Comparison of ENCODE assay signal across 14 cellular contexts in the genomic region with DNA sequence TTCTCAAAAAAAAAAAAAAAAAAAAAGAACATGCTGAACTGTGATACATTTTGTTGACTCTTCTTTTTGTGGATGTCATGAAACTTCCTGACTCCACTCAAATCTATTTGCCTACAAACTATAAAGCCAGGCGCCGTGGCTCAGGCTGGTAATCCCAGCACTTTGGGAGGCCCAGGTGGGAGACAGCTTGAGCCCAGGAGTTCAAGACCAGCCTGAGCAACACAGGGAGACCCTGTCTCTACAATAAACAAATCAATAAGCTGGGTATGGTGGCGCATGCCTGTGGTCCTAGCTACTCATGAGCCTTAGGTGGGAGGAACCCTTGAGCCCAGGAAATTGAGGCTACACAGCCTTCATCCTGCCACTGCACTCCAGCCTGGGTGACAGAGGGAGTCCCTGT. TPM values are rescaled to one million over a fixed set of nuclear protein-coding genes. Genes with fewer than 3 reads are reported as not detected.
DNase-seq lines count a peak whose midpoint lies in the region; ATAC-seq and TF ChIP-seq lines count a peak whose summit lies in the region.
"Had no signal": no experiment of that assay in that cellular context is flagged by ENCODE, and none has a peak within 500 bp of the region (broad histone marks: within the 10 kb centered on the region; RNA-seq: fewer than 3 reads in every experiment).

No MANE protein-coding gene starts in this region.

- no peaks in the 10 kb centered on the region for H3K27me3 ChIP-seq in HAP-1 (ENCODE audit: low read depth)
- H3K27me3 ChIP-seq: cardiac muscle cell had no signal

- no peaks in the 10 kb centered on the region for H3K27me3 Mint-ChIP-seq in activated naive CD4-positive, alpha-beta T cell treated with anti-CD3 and anti-CD28 coated beads for 36 hours (ENCODE audit: low read depth)
- H3K27me3 Mint-ChIP-seq in T-helper 17 cell (no peaks in the 10 kb centered on the region), progenitor cell of endocrine pancreas (no peaks in the 10 kb centered on the region)

- peak overlapping the region; percentile 61 for H3K27ac Mint-ChIP-seq in activated naive CD4-positive, alpha-beta T cell treated with anti-CD3 and anti-CD28 coated beads for 36 hours
- peak overlapping the region; percentile 91 for H3K27ac Mint-ChIP-seq in T-helper 17 cell
- peak overlapping the region; percentile 76 for H3K27ac Mint-ChIP-seq in progenitor cell of endocrine pancreas

- H3K9me3 ChIP-seq in T-helper 17 cell (ENCODE audit: control insufficient read depth, low read length, poor library complexity, severe bottlenecking): no peaks in the 10 kb centered on the region
- H3K9me3 ChIP-seq in HAP-1: no peaks in the 10 kb centered on the region

- ATAC-seq in T-helper 17 cell: no peak

- peaks cover 16% of the 10 kb centered on the region for H3K4me1 Mint-ChIP-seq in activated naive CD4-positive, alpha-beta T cell treated with anti-CD3 and anti-CD28 coated beads for 36 hours (ENCODE audit: low read depth)
- H3K4me1 Mint-ChIP-seq in T-helper 17 cell (peaks cover 13% of the 10 kb centered on the region), progenitor cell of endocrine pancreas (ENCODE audit: low read depth) (peaks cover 4% of the 10 kb centered on the region)

- H3K9me3 Mint-ChIP-seq in activated naive CD4-positive, alpha-beta T cell treated with anti-CD3 and anti-CD28 coated beads for 36 hours: no peaks in the 10 kb centered on the region
- no peaks in the 10 kb centered on the region for H3K9me3 Mint-ChIP-seq in progenitor cell of endocrine pancreas (ENCODE audit: low read depth)

- H3K4me1 ChIP-seq in HAP-1: peaks cover 14% of the 10 kb centered on the region

- intact Hi-C loops in activated naive CD4-positive, alpha-beta T cell treated with anti-CD3 and anti-CD28 coated beads for 36 hours (cut with micrococcal nuclease): loop anchor here (5.0 kb wide), 1 partner anchor 69 kb away; no protein-coding TSS in a partner anchor

- CTCF ChIA-PET in activated naive CD4-positive, alpha-beta T cell treated with anti-CD3 and anti-CD28 coated beads for 36 hours (lab: Charles Lee): interaction anchor here (1.0 to 14.5 kb wide), 4 partner anchors 8 to 175 kb away, joined by 3 to 195 read pairs (median 8); no protein-coding TSS in a partner anchor

- H3K36me3 Mint-ChIP-seq in activated naive CD4-positive, alpha-beta T cell treated with anti-CD3 and anti-CD28 coated beads for 36 hours (ENCODE audit: low read depth): peaks cover 6% of the 10 kb centered on the region
- no peaks in the 10 kb centered on the region for H3K36me3 Mint-ChIP-seq in T-helper 17 cell (ENCODE audit: low read depth)
- peaks cover 10% of the 10 kb centered on the region for H3K36me3 Mint-ChIP-seq in progenitor cell of endocrine pancreas (ENCODE audit: insufficient read depth)

- peaks cover 48% of the 10 kb centered on the region for H3K36me3 ChIP-seq in HAP-1 (replicated peaks)

- H3K4me3 ChIP-seq in HAP-1: no peak overlapping the region
- H3K4me3 ChIP-seq: cardiac muscle cell had no signal

- no peak for TF ChIP-seq CTCF in progenitor cell of endocrine pancreas (IDR thresholded peaks at IDR 0.05; ENCODE audit: unreplicated experiment)

- DNase-seq in activated naive CD4-positive, alpha-beta T cell treated with anti-CD3 and anti-CD28 coated beads for 36 hours: no peak
- no peak for DNase-seq in activated naive CD4-positive, alpha-beta T cell (lab: John Stamatoyannopoulos, UW)
- DNase-seq in T-helper 17 cell (no peak), progenitor cell of endocrine pancreas (ENCODE audit: low spot score, unreplicated experiment) (no peak), HAP-1 (ENCODE audit: low spot score in 2 of 2) (no peak), HuH-7.5 (ENCODE audit: low spot score) (no peak)
- DNase-seq: Kasumi-1; NCI-H2081 treated with DMSO at 0.1 percent for 48 hours; NCI-H774; retina; SIG-M5; stimulated activated CD4-positive, alpha-beta T cell treated with anti-CD3 and anti-CD28 coated beads, Interleukin-4, amount 100 ng/mL, for 1 hour; stimulated activated naive CD4-positive, alpha-beta T cell treated with Interleukin-2 at 50 U/mL for 16 hours had no signal

- in situ Hi-C loops in HAP-1 (cut with MboI; ENCODE audit: low sequenced_read_pairs): no loop called here

- no peak overlapping the region for H3K4me3 Mint-ChIP-seq in activated naive CD4-positive, alpha-beta T cell treated with anti-CD3 and anti-CD28 coated beads for 36 hours
- H3K4me3 Mint-ChIP-seq in T-helper 17 cell: no peak overlapping the region
- H3K4me3 Mint-ChIP-seq in progenitor cell of endocrine pancreas (ENCODE audit: low read depth): peak overlapping the region; percentile 45

RNA-seq across cellular contexts. Expression of a gene that starts 1.5 kb away (rescaled TPM):
- 10 to 100 TPM; 49.7 to 55.2 TPM for total RNA-seq in activated naive CD4-positive, alpha-beta T cell treated with anti-CD3 and anti-CD28 coated beads for 36 hours
- 10 to 100 TPM; 20.6 to 29.8 TPM for total RNA-seq in T-helper 17 cell
- total RNA-seq in progenitor cell of endocrine pancreas: 53.3 and 58.8 TPM in 2 replicates

RNA-seq across cellular contexts. Expression of a gene that starts 21.3 kb away (rescaled TPM):
- total RNA-seq in activated naive CD4-positive, alpha-beta T cell treated with anti-CD3 and anti-CD28 coated beads for 36 hours: 100 to 1,000 TPM; 242 to 258 TPM
- total RNA-seq in T-helper 17 cell: 10 to 100 TPM; 40.0 to 46.8 TPM
- 202 TPM in 2 replicates for total RNA-seq in progenitor cell of endocrine pancreas

RNA-seq across cellular contexts. Expression of a gene that starts 23.2 kb away (rescaled TPM):
- 1 to 10 TPM; 3.8 to 4.9 TPM for total RNA-seq in activated naive CD4-positive, alpha-beta T cell treated with anti-CD3 and anti-CD28 coated beads for 36 hours
- 1 to 10 TPM; 8.9 to 9.3 TPM for total RNA-seq in T-helper 17 cell
- total RNA-seq in progenitor cell of endocrine pancreas: 16.7 and 16.9 TPM in 2 replicates

RNA-seq across cellular contexts. Expression of a gene that starts 45.2 kb away (rescaled TPM):
- total RNA-seq in activated naive CD4-positive, alpha-beta T cell treated with anti-CD3 and anti-CD28 coated beads for 36 hours: 1 to 10 TPM; 2.5 to 3.1 TPM
- total RNA-seq in T-helper 17 cell (10 to 100 TPM; 11.7 to 14.9 TPM), progenitor cell of endocrine pancreas (16.0 and 16.9 TPM in 2 replicates)

RNA-seq across cellular contexts. Expression of a gene that starts 49.8 kb away (rescaled TPM):
- total RNA-seq in activated naive CD4-positive, alpha-beta T cell treated with anti-CD3 and anti-CD28 coated beads for 36 hours: 100 to 1,000 TPM; 633 to 688 TPM
- total RNA-seq in T-helper 17 cell: 100 to 1,000 TPM; 216 to 236 TPM
- total RNA-seq in progenitor cell of endocrine pancreas: 616 and 633 TPM in 2 replicates
